In the genomic region with DNA sequence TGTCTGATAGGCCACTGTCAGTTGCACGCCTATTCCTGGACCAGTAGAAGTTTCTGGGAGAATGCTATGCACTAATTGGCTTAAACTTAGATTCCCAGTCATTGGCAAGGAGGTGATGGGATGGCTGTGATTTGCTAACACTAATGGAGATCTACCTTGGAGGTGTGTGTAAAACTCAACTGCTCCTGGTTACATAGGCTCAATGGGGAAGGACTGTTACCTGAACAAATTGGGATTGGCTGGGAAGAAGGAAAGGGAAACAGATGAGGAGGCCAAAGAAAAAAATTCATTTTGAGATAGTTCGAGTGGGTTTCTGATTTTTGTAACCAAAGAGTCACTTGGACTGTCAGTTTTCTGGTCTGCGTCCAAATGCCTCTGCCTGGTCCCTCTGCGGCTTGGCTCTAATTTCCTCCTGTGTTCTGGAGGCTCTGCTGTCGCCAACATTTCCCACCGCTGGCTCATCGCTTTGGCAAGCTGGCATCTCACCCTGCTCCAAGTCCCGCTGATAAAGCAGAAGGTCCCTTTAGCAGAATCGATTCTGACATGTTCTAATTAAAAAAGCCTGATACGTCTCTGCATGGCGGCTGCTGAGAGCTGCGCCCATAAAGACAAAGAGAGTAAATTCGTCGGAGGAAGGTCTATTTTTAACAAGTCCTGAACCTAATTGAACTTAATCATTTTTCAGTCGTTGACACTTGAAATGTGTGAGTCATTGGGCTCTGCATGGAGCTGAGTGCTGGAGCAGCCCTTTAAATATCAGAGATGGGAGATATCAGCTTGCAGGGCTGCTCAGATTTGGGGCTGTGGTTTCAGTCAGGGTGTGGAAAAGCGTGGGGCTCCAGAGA, we compare ENCODE assay signal across 15 cellular contexts. TPM values are rescaled to one million over a fixed set of nuclear protein-coding genes. Genes with fewer than 3 reads are reported as not detected.
A peak's percentile ranks its signal among the peaks of the same experiment; 100 is the strongest.
DNase-seq lines count a peak whose midpoint lies in the region; ATAC-seq, FAIRE-seq and TF ChIP-seq lines count a peak whose summit lies in the region.
"Had no signal": no experiment of that assay in that cellular context is flagged by ENCODE, and none has a peak within 500 bp of the region (broad histone marks: within the 10 kb centered on the region; RNA-seq: fewer than 3 reads in every experiment).

No MANE protein-coding gene starts in this region.

- H3K4me1 Mint-ChIP-seq in astrocyte (ENCODE audit: low read depth, unreplicated experiment), result no peaks in the 10 kb centered on the region

- peaks cover 27% of the 10 kb centered on the region for H3K27me3 ChIP-seq in astrocyte (ENCODE audit: insufficient read depth, low read length)
- no peaks in the 10 kb centered on the region for H3K27me3 ChIP-seq in thoracic aorta (replicated peaks; ENCODE audit: insufficient read depth)

- H3K9ac ChIP-seq in astrocyte (ENCODE audit: low read length), result no peak overlapping the region
- H3K9ac ChIP-seq: parathyroid adenoma had no signal

- TF ChIP-seq CTCF in astrocyte (IDR thresholded peaks at IDR 0.05; ENCODE audit: insufficient read depth, low read depth, low read length), result no peak
- no peak for TF ChIP-seq CTCF in thoracic aorta (IDR thresholded peaks at IDR 0.05)

- no peaks in the 10 kb centered on the region for H3K36me3 Mint-ChIP-seq in astrocyte (ENCODE audit: low read depth, unreplicated experiment)

- peak overlapping the region; percentile 69 for H3K4me2 ChIP-seq in astrocyte (ENCODE audit: low read length)

- H2AFZ ChIP-seq in astrocyte (ENCODE audit: low read depth, low read length), result no peak overlapping the region
- H2AFZ ChIP-seq: parathyroid adenoma had no signal

- H3K36me3 ChIP-seq in astrocyte (ENCODE audit: insufficient read depth, low read length) (no peaks in the 10 kb centered on the region), thoracic aorta (no peaks in the 10 kb centered on the region)

- H3K4me1 ChIP-seq in astrocyte (ENCODE audit: insufficient read depth, low read length) (peaks cover 6% of the 10 kb centered on the region), thoracic aorta (ENCODE audit: control insufficient read depth in 1 of 2, low read depth in 2 of 2) (peaks cover 15 to 20% of the 10 kb centered on the region in 2 donors)
- H3K4me1 ChIP-seq: parathyroid adenoma had no signal

- H3K9me3 Mint-ChIP-seq in astrocyte (ENCODE audit: unreplicated experiment), result peaks cover 3% of the 10 kb centered on the region
- H3K9me3 Mint-ChIP-seq: T-helper 1 cell treated with Interleukin-12 subunit alpha and Interleukin-12 subunit beta and Interleukin-4 antibody, amounts not matched to agents 30 μg/mL and 1 μg/mL, for 36 hours had no signal

- H3K9me3 ChIP-seq in astrocyte (ENCODE audit: insufficient read depth, low read depth, low read length), result peaks cover 1% of the 10 kb centered on the region
- no peaks in the 10 kb centered on the region for H3K9me3 ChIP-seq in thoracic aorta

- H3K27ac ChIP-seq in astrocyte (ENCODE audit: low read depth, low read length) (no peak overlapping the region), thoracic aorta (peak overlapping the region; percentile 26 to 56)
- H3K27ac ChIP-seq: 22Rv1, parathyroid adenoma had no signal

- H3K4me3 ChIP-seq in astrocyte (ENCODE audit: insufficient read depth, low read depth, low read length) (no peak overlapping the region), thoracic aorta (peak overlapping the region; percentile 55)

- no peak overlapping the region for H3K27ac Mint-ChIP-seq in astrocyte (ENCODE audit: unreplicated experiment)
- H3K27ac Mint-ChIP-seq: T-helper 1 cell treated with Interleukin-12 subunit alpha and Interleukin-12 subunit beta and Interleukin-4 antibody, amounts not matched to agents 30 μg/mL and 1 μg/mL, for 36 hours had no signal

- no peaks in the 10 kb centered on the region for H4K20me1 ChIP-seq in astrocyte (ENCODE audit: insufficient read depth, low read length)

- no peak overlapping the region for H3K4me3 Mint-ChIP-seq in astrocyte (ENCODE audit: unreplicated experiment)
- H3K4me3 Mint-ChIP-seq: T-helper 1 cell treated with Interleukin-12 subunit alpha and Interleukin-12 subunit beta and Interleukin-4 antibody, amounts not matched to agents 30 μg/mL and 1 μg/mL, for 36 hours had no signal

- DNase-seq in DMS 273 (lab: John Stamatoyannopoulos, UW; ENCODE audit: unreplicated experiment), result peak; percentile 42
- no peak for DNase-seq in DMS 273 treated with DMSO at 0.1 percent for 48 hours (lab: John Stamatoyannopoulos, UW)
- peak; percentile 84 for DNase-seq in astrocyte (ENCODE audit: low read depth)
- DNase-seq in Right ventricle myocardium inferior (ENCODE audit: missing footprints), result no peak
- DNase-seq in thoracic aorta (ENCODE audit: low spot score), result peak; percentile 38
- no peak for DNase-seq in RPMI8226
- no peak for DNase-seq in left lobe of liver (ENCODE audit: low spot score)
- DNase-seq: activated CD4-positive, alpha-beta T cell treated with anti-CD3 and anti-CD28 coated beads, Interleukin-2, amount 50 U/mL, for 4 hours; DMS53; glutamatergic neuron; NCI-H774 had no signal

- H3K27me3 Mint-ChIP-seq in astrocyte (ENCODE audit: low read depth, unreplicated experiment), result peaks cover 37% of the 10 kb centered on the region

- peak; percentile 74 for FAIRE-seq in astrocyte (lab: Jason Lieb, UNC)

- peak; percentile 81 for ATAC-seq in Right ventricle myocardium inferior
- ATAC-seq in thoracic aorta (ENCODE audit: insufficient number of reproducible peaks, low FRiP score, low read depth), result no peak
- no peak for ATAC-seq in HG03135 (IDR thresholded peaks at IDR 0.05; ENCODE audit: unreplicated experiment)
- ATAC-seq in left lobe of liver, result no peak

- intact Hi-C loops in Right ventricle myocardium inferior (cut with DNase I), result loop anchor here (2.0 to 5.0 kb wide), 2 partner anchors 43 to 100 kb away; no protein-coding TSS in a partner anchor

- no peaks in the 10 kb centered on the region for H3K79me2 ChIP-seq in astrocyte (ENCODE audit: insufficient read depth, low read length)
- H3K79me2 ChIP-seq: parathyroid adenoma had no signal

RNA-seq across cellular contexts. Expression of a gene that starts 2.0 kb away (rescaled TPM):
- total RNA-seq in astrocyte (0.30 TPM in 1 of 2 replicates, not detected in the other), Right ventricle myocardium inferior (not detected), thoracic aorta (not detected), left lobe of liver (not detected)

Comparison
In these comparisons a context has a peak if more than half of its experiments do, and no peak if none do; other contexts are left out.
1. DNase-seq: peak in DMS 273 (single experiment), astrocyte (single experiment) and thoracic aorta (single experiment); none in DMS 273 treated with DMSO at 0.1 percent for 48 hours (single experiment), Right ventricle myocardium inferior (single experiment), RPMI8226 (single experiment) and left lobe of liver (single experiment).